Comparison of ENCODE assay signal across 13 cellular contexts in the genomic region with DNA sequence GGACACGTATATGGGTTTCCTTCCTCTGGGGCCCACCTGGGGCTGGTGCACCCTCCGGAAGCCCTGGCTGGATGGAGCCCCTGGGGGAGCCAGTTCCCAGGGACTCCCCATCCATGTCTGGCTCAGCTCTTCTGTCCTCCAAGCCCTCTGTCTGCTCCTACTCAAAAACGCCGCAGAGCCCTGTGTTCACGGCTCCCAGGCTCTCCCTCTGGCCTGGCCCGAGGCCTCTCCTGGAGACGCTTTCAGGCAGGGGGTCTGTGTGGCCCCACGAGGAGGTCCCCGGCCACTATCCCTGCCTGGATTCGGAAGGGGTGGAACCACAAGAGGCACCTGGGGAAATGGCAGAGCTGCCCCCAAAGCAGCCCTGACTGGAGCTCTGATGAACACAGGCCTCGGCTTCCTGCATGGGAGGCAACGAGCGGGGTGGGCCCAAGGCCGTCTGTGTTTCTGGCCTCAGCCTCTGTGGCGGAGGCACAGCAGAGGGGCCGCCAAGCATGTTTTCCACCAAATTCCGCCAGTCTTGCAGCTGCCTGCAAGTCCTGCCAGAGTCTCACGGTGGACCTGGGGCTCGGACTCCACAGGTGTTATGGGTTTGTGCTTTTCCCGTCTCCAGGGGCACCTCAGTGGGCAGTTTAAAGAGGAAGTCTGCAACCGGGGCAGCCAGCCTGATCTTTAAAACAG. TPM values are rescaled to one million over a fixed set of nuclear protein-coding genes. Genes with fewer than 3 reads are reported as not detected.
A peak's percentile ranks its signal among the peaks of the same experiment; 100 is the strongest.
DNase-seq lines count a peak whose midpoint lies in the region; ATAC-seq, FAIRE-seq and TF ChIP-seq lines count a peak whose summit lies in the region.
"Had no signal": no experiment of that assay in that cellular context is flagged by ENCODE, and none has a peak within 500 bp of the region (broad histone marks: within the 10 kb centered on the region; RNA-seq: fewer than 3 reads in every experiment).

No MANE protein-coding gene starts in this region.

- H3K9me3 ChIP-seq in gastrocnemius medialis = no peaks in the 10 kb centered on the region
- no peaks in the 10 kb centered on the region for H3K9me3 ChIP-seq in PC-3 (ENCODE audit: low read length)

- H3K36me3 ChIP-seq in gastrocnemius medialis (no peaks in the 10 kb centered on the region), PC-3 (ENCODE audit: low read depth, low read length) (no peaks in the 10 kb centered on the region)

- DNase-seq in GM13977 (ENCODE audit: low spot score) = peak; percentile 34
- DNase-seq in NB4 (ENCODE audit: low read depth) = peak; percentile 63
- DNase-seq in left lobe of liver (ENCODE audit: low spot score) = peak; percentile 43
- DNase-seq in gastrocnemius medialis = peak in 1 of 2 donors; percentile 12
- no peak for DNase-seq in GM19239 (ENCODE audit: insufficient read length, low spot score)
- DNase-seq in activated gamma-delta T cell treated with Interleukin-2 at 50 U/mL for 16 hours = no peak
- no peak for DNase-seq in PC-3
- DNase-seq: activated CD8-positive, alpha-beta memory T cell treated with anti-CD3 and anti-CD28 coated beads, Interleukin-2, amount 10 ng/mL, durations not matched to agents 7 days and 5 days; foreskin keratinocyte; MM.1S; T1000 had no signal

- H3K27me3 ChIP-seq in gastrocnemius medialis = no peaks in the 10 kb centered on the region
- no peaks in the 10 kb centered on the region for H3K27me3 ChIP-seq in PC-3 (ENCODE audit: low read length)
- H3K27me3 ChIP-seq: dorsolateral prefrontal cortex had no signal

- H3K4me2 ChIP-seq in PC-3 (ENCODE audit: low read length) = no peak overlapping the region

- intact Hi-C loops in gastrocnemius medialis (cut with DNase I; ENCODE audit: low total_unique reads) (no loop called here), PC-3 (cut with micrococcal nuclease) (loop anchor here (5.0 kb wide), 1 partner anchor 43 kb away; no protein-coding TSS in a partner anchor)

- no peak for TF ChIP-seq POLR2A in NB4 (IDR thresholded peaks at IDR 0.05; ENCODE audit: extremely low read depth, insufficient read length)
- no peak for TF ChIP-seq POLR2A in gastrocnemius medialis (IDR thresholded peaks at IDR 0.05)

- H2AFZ ChIP-seq in PC-3 (ENCODE audit: low read length) = no peak overlapping the region

- H3K4me3 ChIP-seq in NB4 (ENCODE audit: low read depth, low read length) = no peak overlapping the region
- H3K4me3 ChIP-seq in gastrocnemius medialis = no peak overlapping the region
- no peak overlapping the region for H3K4me3 ChIP-seq in PC-3 (ENCODE audit: low read length)
- H3K4me3 ChIP-seq: dorsolateral prefrontal cortex had no signal

- no peaks in the 10 kb centered on the region for H3K79me2 ChIP-seq in PC-3 (ENCODE audit: low read length)

- no peaks in the 10 kb centered on the region for H3F3A ChIP-seq in PC-3 (ENCODE audit: low read length, unreplicated experiment)

- H3K9ac ChIP-seq in PC-3 (ENCODE audit: low read length) = no peak overlapping the region

- H3K4me1 ChIP-seq in gastrocnemius medialis (peaks cover 44% of the 10 kb centered on the region in 2 donors), PC-3 (ENCODE audit: insufficient read depth, low read length) (peaks cover 30% of the 10 kb centered on the region)

- no peak for FAIRE-seq in GM19239 (lab: Jason Lieb, UNC)

- H3K27ac ChIP-seq in gastrocnemius medialis = peak overlapping the region in 3 of 4 donors; percentile 86 to 88 (median 88)
- H3K27ac ChIP-seq in PC-3 (ENCODE audit: low read length) = no peak overlapping the region
- H3K27ac ChIP-seq: foreskin keratinocyte had no signal

- CTCF ChIA-PET in PC-3 (lab: Charles Lee) = no interaction called here

- in situ Hi-C loops in GM13977 (cut with MboI; ENCODE audit: low pct_unique_long_range_greater_than_20kb, low sequenced_read_pairs, unreplicated experiment) = no loop called here
- in situ Hi-C loops in gastrocnemius medialis (cut with MboI; ENCODE audit: low sequenced_read_pairs in 4 of 4) = loop anchor here in 1 of 4 donors (10.0 kb wide), 1 partner anchor 50 kb away; no protein-coding TSS in a partner anchor

- BruUV-seq in PC-3 (replicated peaks; lab: Mats Ljungman, UMichigan) = no TSS peak

- H3K9me2 ChIP-seq in PC-3 (replicated peaks; ENCODE audit: low read length) = no peaks in the 10 kb centered on the region

- ATAC-seq in left lobe of liver (no peak), gastrocnemius medialis (no peak), esophagus mucosa (no peak), PC-3 (no peak)
- ATAC-seq: activated CD8-positive, alpha-beta memory T cell treated with anti-CD3 and anti-CD28 coated beads, Interleukin-2, amount 10 ng/mL, durations not matched to agents 7 days and 5 days; foreskin keratinocyte had no signal

- no peaks in the 10 kb centered on the region for H4K20me1 ChIP-seq in PC-3 (ENCODE audit: low read length)

- TF ChIP-seq CTCF in GM13977 (IDR thresholded peaks at IDR 0.05; ENCODE audit: extremely low read depth, insufficient read depth, missing control alignments) (no peak), NB4 (IDR thresholded peaks at IDR 0.05; ENCODE audit: low read depth, low read length) (no peak), gastrocnemius medialis (IDR thresholded peaks at IDR 0.05 in 4 of 5, conservative IDR thresholded peaks at IDR 0.05 in 1 of 5) (no peak), PC-3 (conservative IDR thresholded peaks at IDR 0.05; ENCODE audit: low read depth, low read length) (no peak)

- POLR2A ChIA-PET in PC-3 (lab: Charles Lee; ENCODE audit: unreplicated experiment) = no interaction called here

RNA-seq across cellular contexts. Expression of gene INPP5A, which starts 22.6 kb away (rescaled TPM):
- total RNA-seq in left lobe of liver (18.3 TPM), gastrocnemius medialis (100 to 1,000 TPM in 2 of 4 donors, 10 to 100 TPM in 2; 74.9 to 107 (median 92.4) TPM), esophagus mucosa (14.3 TPM), PC-3 (2014; rRNA removed) (22.6 and 27.8 TPM in 2 replicates)

Comparison
In these comparisons a context has a peak if more than half of its experiments do, and no peak if none do; other contexts are left out.
1. DNase-seq: peak in GM13977 (single experiment), NB4 (single experiment) and left lobe of liver (single experiment); none in GM19239 (single experiment), activated gamma-delta T cell treated with Interleukin-2 at 50 U/mL for 16 hours (single experiment) and PC-3 (single experiment).